ENCODE assay signal across 27 cellular contexts in genomic region chr10:48568546-48568945, GRCh38. TPM values are rescaled to one million over a fixed set of nuclear protein-coding genes. Genes with fewer than 3 reads are reported as not detected.
"Had no signal": no experiment of that assay in that cellular context is flagged by ENCODE, and none has a peak within 500 bp of the region (broad histone marks: within the 10 kb centered on the region; RNA-seq: fewer than 3 reads in every experiment).

No MANE protein-coding gene starts in this region.

- H3K27me3 Mint-ChIP-seq: activated B cell treated with CpG ODN at 0.5 μM for 24 hours; activated CD8-positive, alpha-beta T cell treated with anti-CD3 and anti-CD28 coated beads for 36 hours; activated naive CD8-positive, alpha-beta T cell had no signal

- ATAC-seq: activated CD4-positive, CD25-positive, alpha-beta regulatory T cell treated with anti-CD3 and anti-CD28 coated beads, Interleukin-2, amount 50 U/mL, for 24 hours; activated CD8-positive, alpha-beta T cell treated with anti-CD3 and anti-CD28 coated beads for 36 hours; activated T-cell treated with anti-CD3 and anti-CD28 coated beads, Interleukin-2, amount 50 U/mL, for 4 hours; activated T-helper 17 cell treated with anti-CD3 and anti-CD28 coated beads, Interleukin-2, amount 50 U/mL, for 72 hours; gastroesophageal sphincter; T-helper 17 cell had no signal

- H3K27ac Mint-ChIP-seq: activated B cell treated with CpG ODN at 0.5 μM for 24 hours; activated CD8-positive, alpha-beta T cell treated with anti-CD3 and anti-CD28 coated beads for 36 hours; activated naive CD8-positive, alpha-beta T cell; activated T-helper 17 cell treated with anti-CD3 and anti-CD28 coated beads, Interleukin-2, amount 50 U/mL, for 72 hours; T-helper 17 cell; T-helper 2 cell treated with Interferon-gamma antibody and Interleukin-4, amounts not matched to agents 5 μg/mL and 100 μg/mL, for 36 hours had no signal

- DNase-seq: activated B cell treated with CpG ODN at 0.5 μM for 24 hours; activated CD4-positive, alpha-beta T cell treated with anti-CD3 and anti-CD28 coated beads for 48 hours; activated CD4-positive, alpha-beta T cell treated with anti-CD3 and anti-CD28 coated beads, Interleukin-2, amount 50 U/mL, for 1 hour; activated CD4-positive, alpha-beta T cell treated with anti-CD3 and anti-CD28 coated beads, Interleukin-2, amount 50 U/mL, for 48 hours; activated CD8-positive, alpha-beta memory T cell treated with anti-CD3 and anti-CD28 coated beads for 24 hours; activated CD8-positive, alpha-beta T cell treated with anti-CD3 and anti-CD28 coated beads for 36 hours; activated effector memory CD4-positive, alpha-beta T cell treated with Interleukin-2 at 50 U/mL for 16 hours; activated gamma-delta T cell treated with Interleukin-2 at 50 U/mL for 16 hours; activated naive CD4-positive, alpha-beta T cell treated with anti-CD3 and anti-CD28 coated beads, Interleukin-2, amount 50 U/mL, for 16 hours; activated naive CD4-positive, alpha-beta T cell treated with Interleukin-2 at 50 U/mL for 16 hours; activated T-cell treated with anti-CD3 and anti-CD28 coated beads, Interleukin-2, amount 50 U/mL, for 4 hours; amniotic stem cell; anterior cingulate cortex; brain microvascular endothelial cell; caudate nucleus; effector CD8-positive, alpha-beta T cell; esophagus squamous epithelium; foreskin melanocyte; T-helper 1 cell; T-helper 17 cell; T1000; WERI-Rb-1 had no signal

- H3K4me1 Mint-ChIP-seq: activated T-helper 17 cell treated with anti-CD3 and anti-CD28 coated beads, Interleukin-2, amount 50 U/mL, for 72 hours; T-helper 17 cell had no signal

- H3K4me3 Mint-ChIP-seq: activated B cell treated with CpG ODN at 0.5 μM for 24 hours; activated CD8-positive, alpha-beta T cell treated with anti-CD3 and anti-CD28 coated beads for 36 hours; activated naive CD8-positive, alpha-beta T cell; activated T-cell treated with anti-CD3 and anti-CD28 coated beads, Interleukin-2, amount 50 U/mL, for 4 hours; activated T-helper 17 cell treated with anti-CD3 and anti-CD28 coated beads, Interleukin-2, amount 50 U/mL, for 72 hours; T-helper 17 cell; T-helper 2 cell treated with Interferon-gamma antibody and Interleukin-4, amounts not matched to agents 5 μg/mL and 100 μg/mL, for 36 hours had no signal

- H3K36me3 Mint-ChIP-seq: activated naive CD8-positive, alpha-beta T cell had no signal

- H3K9me3 Mint-ChIP-seq: activated B cell treated with CpG ODN at 0.5 μM for 24 hours; activated CD8-positive, alpha-beta T cell treated with anti-CD3 and anti-CD28 coated beads for 36 hours; activated T-cell treated with anti-CD3 and anti-CD28 coated beads, Interleukin-2, amount 50 U/mL, for 4 hours; activated T-helper 17 cell treated with anti-CD3 and anti-CD28 coated beads, Interleukin-2, amount 50 U/mL, for 72 hours; T-helper 2 cell treated with Interferon-gamma antibody and Interleukin-4, amounts not matched to agents 5 μg/mL and 100 μg/mL, for 36 hours had no signal

RNA-seq across cellular contexts. Expression of gene ARHGAP22, which starts 36.3 kb away (rescaled TPM):
- total RNA-seq: activated CD8-positive, alpha-beta T cell treated with anti-CD3 and anti-CD28 coated beads for 36 hours had no signal
